In the genomic region with DNA sequence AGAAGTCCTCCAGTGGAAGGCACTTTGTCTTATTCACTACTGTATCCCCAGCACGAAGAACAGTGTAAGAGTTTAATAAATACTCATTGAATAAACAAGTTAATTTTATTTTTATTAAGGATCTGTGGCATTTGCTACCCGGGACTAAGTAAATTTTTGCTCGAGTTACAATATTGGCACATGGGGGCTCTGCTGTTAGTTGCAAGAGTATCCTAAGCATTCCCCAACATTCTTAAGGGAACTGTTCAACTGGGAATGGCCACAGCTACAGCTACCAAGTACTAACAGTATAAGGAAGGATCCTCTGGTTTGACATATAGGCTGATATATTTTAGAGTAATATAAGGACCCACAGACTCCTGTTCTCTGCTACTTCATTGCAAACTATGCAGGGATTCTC, we compare ENCODE assay signal across 31 cellular contexts. TPM values are rescaled to one million over a fixed set of nuclear protein-coding genes. Genes with fewer than 3 reads are reported as not detected.
DNase-seq lines count a peak whose midpoint lies in the region; ATAC-seq and TF ChIP-seq lines count a peak whose summit lies in the region.
"Had no signal": no experiment of that assay in that cellular context is flagged by ENCODE, and none has a peak within 500 bp of the region (broad histone marks: within the 10 kb centered on the region; RNA-seq: fewer than 3 reads in every experiment).

No MANE protein-coding gene starts in this region.

- DNase-seq in BE2C (no peak), PC-3 (no peak), epithelial cell of proximal tubule (ENCODE audit: low read depth) (no peak), myocyte (ENCODE audit: low read depth) (peak; percentile 15)
- DNase-seq in activated CD4-positive, alpha-beta T cell treated with anti-CD3 and anti-CD28 coated beads, Interleukin-2, amount 50 U/mL, for 48 hours, result no peak
- no peak for DNase-seq in activated naive CD4-positive, alpha-beta T cell (lab: John Stamatoyannopoulos, UW)
- DNase-seq: 8988T; activated naive CD4-positive, alpha-beta T cell treated with anti-CD3 and anti-CD28 coated beads, Interleukin-2, amount 50 U/mL, for 16 hours; amniotic stem cell; CD4-positive, alpha-beta T cell; colonic mucosa; IMR-90; kidney; NCI-H1105; NCI-H187 treated with DMSO at 0.1 percent for 48 hours; NCI-H524 treated with DMSO at 0.1 percent for 48 hours; nephron progenitor cell; NK-92 treated with Interleukin-12 subunit alpha and Interleukin-12 subunit beta, amount 100 ng/mL, for 24 hours; pancreas; SIG-M5; stimulated activated CD4-positive, alpha-beta T cell treated with anti-CD3 and anti-CD28 coated beads, Interleukin-2, amount 100 ng/mL, for 24 hours; SW 1271; T-helper 9 cell; upper lobe of left lung; WERI-Rb-1 had no signal

- no peaks in the 10 kb centered on the region for H3K4me1 ChIP-seq in BE2C
- H3K4me1 ChIP-seq in PC-3 (ENCODE audit: insufficient read depth, low read length), result peaks cover 20% of the 10 kb centered on the region
- H3K4me1 ChIP-seq: colonic mucosa, pancreas, upper lobe of left lung had no signal

- no peak for ATAC-seq in PC-3
- no peak for ATAC-seq in GM19395 (IDR thresholded peaks at IDR 0.05; ENCODE audit: unreplicated experiment)
- ATAC-seq in esophagus mucosa, result no peak
- ATAC-seq: Panc1, pancreas had no signal

- H3K27me3 ChIP-seq in BE2C, result no peaks in the 10 kb centered on the region
- H3K27me3 ChIP-seq in PC-3 (ENCODE audit: low read length), result no peaks in the 10 kb centered on the region
- H3K27me3 ChIP-seq: colonic mucosa, pancreas, upper lobe of left lung had no signal

- 0 out of 2 replicates have a peak, but pooled peaks cover 4% of the 10 kb centered on the region for H3K9me2 ChIP-seq in PC-3 (replicated peaks; ENCODE audit: low read length)

- H4K20me1 ChIP-seq in PC-3 (ENCODE audit: low read length), result no peaks in the 10 kb centered on the region

- no peak overlapping the region for H2AFZ ChIP-seq in PC-3 (ENCODE audit: low read length)

- H3K4me2 ChIP-seq in PC-3 (ENCODE audit: low read length), result no peak overlapping the region

- H3K79me2 ChIP-seq in PC-3 (ENCODE audit: low read length), result no peaks in the 10 kb centered on the region

- CTCF ChIA-PET in PC-3 (lab: Charles Lee), result no interaction called here

- H3F3A ChIP-seq in PC-3 (ENCODE audit: low read length, unreplicated experiment), result no peaks in the 10 kb centered on the region

- H3K9ac ChIP-seq in PC-3 (ENCODE audit: low read length), result no peak overlapping the region

- POLR2A ChIA-PET in PC-3 (lab: Charles Lee; ENCODE audit: unreplicated experiment), result interaction anchor here (0.6 kb wide), 2 partner anchors 79 to 803 kb away, joined by 4 to 8 read pairs; no protein-coding TSS in a partner anchor

- H3K27ac ChIP-seq in PC-3 (ENCODE audit: low read length), result no peak overlapping the region
- H3K27ac ChIP-seq: colonic mucosa, pancreas, upper lobe of left lung, WERI-Rb-1 had no signal

- H3K4me3 ChIP-seq in BE2C (ENCODE audit: low read depth, low read length) (no peak overlapping the region), PC-3 (ENCODE audit: low read length) (no peak overlapping the region), epithelial cell of proximal tubule (ENCODE audit: low read depth, low read length) (no peak overlapping the region)
- H3K4me3 ChIP-seq: colonic mucosa, pancreas, upper lobe of left lung had no signal

- H3K9me3 ChIP-seq in BE2C (no peaks in the 10 kb centered on the region), PC-3 (ENCODE audit: low read length) (no peaks in the 10 kb centered on the region)
- H3K9me3 ChIP-seq: colonic mucosa, pancreas, upper lobe of left lung had no signal

- TF ChIP-seq CTCF in BE2C (IDR thresholded peaks at IDR 0.05; ENCODE audit: low read depth, low read length), result peak; percentile 14; the same call in 1 of the 2 replicates
- TF ChIP-seq CTCF in PC-3 (conservative IDR thresholded peaks at IDR 0.05; ENCODE audit: low read depth, low read length), result peak; percentile 56; the same call in 1 of the 2 replicates
- peak; percentile 38 for TF ChIP-seq CTCF in epithelial cell of proximal tubule (conservative IDR thresholded peaks at IDR 0.05; ENCODE audit: low read depth, low read length)

- no TSS peak for BruUV-seq in PC-3 (replicated peaks; lab: Mats Ljungman, UMichigan)

- intact Hi-C loops in PC-3 (cut with micrococcal nuclease), result loop anchor here (2.0 kb wide), 1 partner anchor 170 kb away; no protein-coding TSS in a partner anchor

- H3K36me3 ChIP-seq in BE2C (no peaks in the 10 kb centered on the region), PC-3 (ENCODE audit: low read depth, low read length) (no peaks in the 10 kb centered on the region)
- H3K36me3 ChIP-seq: colonic mucosa, pancreas, upper lobe of left lung, WERI-Rb-1 had no signal

RNA-seq across cellular contexts. Expression of a gene that starts 8.7 kb away (rescaled TPM):
- polyA plus RNA-seq in BE2C (2012; ENCODE audit: insufficient read depth, insufficient read length, low read depth), result not detected
- total RNA-seq in PC-3 (2014; rRNA removed) (0.12 and 0.15 TPM in 2 replicates), epithelial cell of proximal tubule (0.06 TPM in 1 of 2 replicates, not detected in the other), myocyte (0.05 and 0.08 TPM in 2 replicates), esophagus mucosa (not detected)
- not detected for polyA plus RNA-seq in myocyte (2012)
- total RNA-seq: activated T-helper 1 cell treated with anti-CD3 and anti-CD28 coated beads, Interleukin-12 subunit alpha, Interleukin-12 subunit beta, Interleukin-2, Interleukin-4 antibody, amounts not matched to agents 30 ng/mL and 10 ng/mL and 1 ng/mL, durations not matched to agents 14 hours and 24 hours and 36 hours; bronchial epithelial cell; CD4-positive, alpha-beta T cell; colonic mucosa; liver; upper lobe of left lung had no signal
- polyA plus RNA-seq: IMR-90 had no signal
